ENCODE assay signal across 16 cellular contexts in genomic region chr17:72789711-72790110, GRCh38.
DNase-seq lines count a peak whose midpoint lies in the region; ATAC-seq and TF ChIP-seq lines count a peak whose summit lies in the region.
"Had no signal": no experiment of that assay in that cellular context is flagged by ENCODE, and none has a peak within 500 bp of the region (broad histone marks: within the 10 kb centered on the region; RNA-seq: fewer than 3 reads in every experiment).

No MANE protein-coding gene starts in this region.

- ATAC-seq in GM23338: no peak
- no peak for ATAC-seq in HG02981 (IDR thresholded peaks at IDR 0.05; ENCODE audit: unreplicated experiment)

- peaks cover 16% of the 10 kb centered on the region for H3K36me3 Mint-ChIP-seq in GM23338 (ENCODE audit: low read depth)
- peaks cover 1% of the 10 kb centered on the region for H3K36me3 Mint-ChIP-seq in activated CD4-positive, alpha-beta T cell treated with anti-CD3 and anti-CD28 coated beads, Interleukin-2, amount 10 ng/mL, durations not matched to agents 7 days and 5 days (ENCODE audit: low read depth)

- H3K4me1 Mint-ChIP-seq in GM23338: no peaks in the 10 kb centered on the region
- no peaks in the 10 kb centered on the region for H3K4me1 Mint-ChIP-seq in activated CD4-positive, alpha-beta T cell treated with anti-CD3 and anti-CD28 coated beads, Interleukin-2, amount 10 ng/mL, durations not matched to agents 7 days and 5 days
- H3K4me1 Mint-ChIP-seq: CD4-positive, alpha-beta memory T cell had no signal

- POLR2A ChIA-PET in activated CD4-positive, alpha-beta T cell treated with anti-CD3 and anti-CD28 coated beads, Interleukin-2, amount 10 ng/mL, durations not matched to agents 7 days and 5 days (lab: Charles Lee): no interaction called here

- no peak for TF ChIP-seq CTCF in GM23338 (conservative IDR thresholded peaks at IDR 0.05; ENCODE audit: low read depth in 2 of 2)

- no peaks in the 10 kb centered on the region for H4K20me1 ChIP-seq in GM23338 (replicated peaks; ENCODE audit: insufficient read depth)

- H3K27me3 Mint-ChIP-seq in GM23338 (ENCODE audit: insufficient read depth, low read depth, poor library complexity): peaks cover 5% of the 10 kb centered on the region
- no peaks in the 10 kb centered on the region for H3K27me3 Mint-ChIP-seq in activated CD4-positive, alpha-beta T cell treated with anti-CD3 and anti-CD28 coated beads, Interleukin-2, amount 10 ng/mL, durations not matched to agents 7 days and 5 days
- H3K27me3 Mint-ChIP-seq: CD4-positive, alpha-beta memory T cell had no signal

- H3K4me3 ChIP-seq in GM23338: no peak overlapping the region
- H3K4me3 ChIP-seq: HAP-1 had no signal

- H3K36me3 ChIP-seq in GM23338 (ENCODE audit: insufficient read depth): no peaks in the 10 kb centered on the region
- H3K36me3 ChIP-seq: HAP-1 had no signal

- H3F3A ChIP-seq in GM23338 (replicated peaks; ENCODE audit: low read depth): no peaks in the 10 kb centered on the region

- no peaks in the 10 kb centered on the region for H3K4me1 ChIP-seq in GM23338 (ENCODE audit: insufficient read depth)
- H3K4me1 ChIP-seq: HAP-1 had no signal

- no peak overlapping the region for H2AFZ ChIP-seq in GM23338

- DNase-seq in NCI-H345 (lab: John Stamatoyannopoulos, UW) (peak; percentile 55), NCI-H345 treated with DMSO at 0.1 percent for 48 hours (lab: John Stamatoyannopoulos, UW; ENCODE audit: unreplicated experiment) (no peak), GM23338 (ENCODE audit: low spot score) (no peak), cerebellar cortex (ENCODE audit: low spot score) (peak; percentile 56), medulla oblongata (ENCODE audit: extremely low spot score) (no peak)
- no peak for DNase-seq in activated CD4-positive, alpha-beta T cell treated with anti-CD3 and anti-CD28 coated beads, Interleukin-2, amount 10 ng/mL, durations not matched to agents 7 days and 5 days
- DNase-seq: Calu3; CD4-positive, alpha-beta memory T cell; COR-L47; DMS79; EL; GF-D8; GOT3; HFFc6 had no signal

- no peaks in the 10 kb centered on the region for H3K27me3 ChIP-seq in GM23338 (ENCODE audit: insufficient read depth)

- no peak overlapping the region for H3K4me2 ChIP-seq in GM23338

- peaks cover 33% of the 10 kb centered on the region for H3K9me3 Mint-ChIP-seq in GM23338
- peaks cover 32% of the 10 kb centered on the region for H3K9me3 Mint-ChIP-seq in activated CD4-positive, alpha-beta T cell treated with anti-CD3 and anti-CD28 coated beads, Interleukin-2, amount 10 ng/mL, durations not matched to agents 7 days and 5 days

- H3K4me3 Mint-ChIP-seq in GM23338: no peak overlapping the region
- H3K4me3 Mint-ChIP-seq in activated CD4-positive, alpha-beta T cell treated with anti-CD3 and anti-CD28 coated beads, Interleukin-2, amount 10 ng/mL, durations not matched to agents 7 days and 5 days: no peak overlapping the region
- H3K4me3 Mint-ChIP-seq: CD4-positive, alpha-beta memory T cell; HFFc6 had no signal

- no peaks in the 10 kb centered on the region for H3K79me2 ChIP-seq in GM23338 (replicated peaks; ENCODE audit: insufficient read depth)

- CTCF ChIA-PET in activated CD4-positive, alpha-beta T cell treated with anti-CD3 and anti-CD28 coated beads, Interleukin-2, amount 10 ng/mL, durations not matched to agents 7 days and 5 days (lab: Charles Lee): no interaction called here

- H3K9me2 ChIP-seq in GM23338 (ENCODE audit: insufficient read depth): 0 out of 2 replicates have a peak, but pooled peaks cover 3% of the 10 kb centered on the region

- 0 out of 2 replicates have a peak overlapping the region, but pooled peaks have one; percentile 26 for H3K27ac ChIP-seq in GM23338 (ENCODE audit: low read depth)

- H3K27ac Mint-ChIP-seq in GM23338: no peak overlapping the region
- H3K27ac Mint-ChIP-seq in activated CD4-positive, alpha-beta T cell treated with anti-CD3 and anti-CD28 coated beads, Interleukin-2, amount 10 ng/mL, durations not matched to agents 7 days and 5 days: no peak overlapping the region
- H3K27ac Mint-ChIP-seq: CD4-positive, alpha-beta memory T cell; HFFc6 had no signal

TF ChIP-seq in GM23338, 12 proteins besides CTCF, POLR2A, EP300 and RAD21 (continues in another document):
- no peak for TF ChIP-seq ZNF114 (CRISPR knock-in tag; IDR thresholded peaks at IDR 0.05)
- no peak for TF ChIP-seq EZH2 (IDR thresholded peaks at IDR 0.05; ENCODE audit: low read depth, unreplicated experiment)
- TF ChIP-seq POLR2AphosphoS5 (IDR thresholded peaks at IDR 0.05; ENCODE audit: low read depth): no peak
- TF ChIP-seq CREB1 (CRISPR knock-in tag; IDR thresholded peaks at IDR 0.05; ENCODE audit: low read depth): no peak
- no peak for TF ChIP-seq ZNF331 (CRISPR knock-in tag; IDR thresholded peaks at IDR 0.05; ENCODE audit: low read depth)
- no peak for TF ChIP-seq NANOG (IDR thresholded peaks at IDR 0.05; ENCODE audit: borderline replicate concordance)
- TF ChIP-seq STAT1 (IDR thresholded peaks at IDR 0.05; ENCODE audit: unreplicated experiment): no peak
- TF ChIP-seq EZH2phosphoT487 (IDR thresholded peaks at IDR 0.05; ENCODE audit: unreplicated experiment): no peak
- TF ChIP-seq ETS1 (IDR thresholded peaks at IDR 0.05): no peak
- TF ChIP-seq, protein P1, sequence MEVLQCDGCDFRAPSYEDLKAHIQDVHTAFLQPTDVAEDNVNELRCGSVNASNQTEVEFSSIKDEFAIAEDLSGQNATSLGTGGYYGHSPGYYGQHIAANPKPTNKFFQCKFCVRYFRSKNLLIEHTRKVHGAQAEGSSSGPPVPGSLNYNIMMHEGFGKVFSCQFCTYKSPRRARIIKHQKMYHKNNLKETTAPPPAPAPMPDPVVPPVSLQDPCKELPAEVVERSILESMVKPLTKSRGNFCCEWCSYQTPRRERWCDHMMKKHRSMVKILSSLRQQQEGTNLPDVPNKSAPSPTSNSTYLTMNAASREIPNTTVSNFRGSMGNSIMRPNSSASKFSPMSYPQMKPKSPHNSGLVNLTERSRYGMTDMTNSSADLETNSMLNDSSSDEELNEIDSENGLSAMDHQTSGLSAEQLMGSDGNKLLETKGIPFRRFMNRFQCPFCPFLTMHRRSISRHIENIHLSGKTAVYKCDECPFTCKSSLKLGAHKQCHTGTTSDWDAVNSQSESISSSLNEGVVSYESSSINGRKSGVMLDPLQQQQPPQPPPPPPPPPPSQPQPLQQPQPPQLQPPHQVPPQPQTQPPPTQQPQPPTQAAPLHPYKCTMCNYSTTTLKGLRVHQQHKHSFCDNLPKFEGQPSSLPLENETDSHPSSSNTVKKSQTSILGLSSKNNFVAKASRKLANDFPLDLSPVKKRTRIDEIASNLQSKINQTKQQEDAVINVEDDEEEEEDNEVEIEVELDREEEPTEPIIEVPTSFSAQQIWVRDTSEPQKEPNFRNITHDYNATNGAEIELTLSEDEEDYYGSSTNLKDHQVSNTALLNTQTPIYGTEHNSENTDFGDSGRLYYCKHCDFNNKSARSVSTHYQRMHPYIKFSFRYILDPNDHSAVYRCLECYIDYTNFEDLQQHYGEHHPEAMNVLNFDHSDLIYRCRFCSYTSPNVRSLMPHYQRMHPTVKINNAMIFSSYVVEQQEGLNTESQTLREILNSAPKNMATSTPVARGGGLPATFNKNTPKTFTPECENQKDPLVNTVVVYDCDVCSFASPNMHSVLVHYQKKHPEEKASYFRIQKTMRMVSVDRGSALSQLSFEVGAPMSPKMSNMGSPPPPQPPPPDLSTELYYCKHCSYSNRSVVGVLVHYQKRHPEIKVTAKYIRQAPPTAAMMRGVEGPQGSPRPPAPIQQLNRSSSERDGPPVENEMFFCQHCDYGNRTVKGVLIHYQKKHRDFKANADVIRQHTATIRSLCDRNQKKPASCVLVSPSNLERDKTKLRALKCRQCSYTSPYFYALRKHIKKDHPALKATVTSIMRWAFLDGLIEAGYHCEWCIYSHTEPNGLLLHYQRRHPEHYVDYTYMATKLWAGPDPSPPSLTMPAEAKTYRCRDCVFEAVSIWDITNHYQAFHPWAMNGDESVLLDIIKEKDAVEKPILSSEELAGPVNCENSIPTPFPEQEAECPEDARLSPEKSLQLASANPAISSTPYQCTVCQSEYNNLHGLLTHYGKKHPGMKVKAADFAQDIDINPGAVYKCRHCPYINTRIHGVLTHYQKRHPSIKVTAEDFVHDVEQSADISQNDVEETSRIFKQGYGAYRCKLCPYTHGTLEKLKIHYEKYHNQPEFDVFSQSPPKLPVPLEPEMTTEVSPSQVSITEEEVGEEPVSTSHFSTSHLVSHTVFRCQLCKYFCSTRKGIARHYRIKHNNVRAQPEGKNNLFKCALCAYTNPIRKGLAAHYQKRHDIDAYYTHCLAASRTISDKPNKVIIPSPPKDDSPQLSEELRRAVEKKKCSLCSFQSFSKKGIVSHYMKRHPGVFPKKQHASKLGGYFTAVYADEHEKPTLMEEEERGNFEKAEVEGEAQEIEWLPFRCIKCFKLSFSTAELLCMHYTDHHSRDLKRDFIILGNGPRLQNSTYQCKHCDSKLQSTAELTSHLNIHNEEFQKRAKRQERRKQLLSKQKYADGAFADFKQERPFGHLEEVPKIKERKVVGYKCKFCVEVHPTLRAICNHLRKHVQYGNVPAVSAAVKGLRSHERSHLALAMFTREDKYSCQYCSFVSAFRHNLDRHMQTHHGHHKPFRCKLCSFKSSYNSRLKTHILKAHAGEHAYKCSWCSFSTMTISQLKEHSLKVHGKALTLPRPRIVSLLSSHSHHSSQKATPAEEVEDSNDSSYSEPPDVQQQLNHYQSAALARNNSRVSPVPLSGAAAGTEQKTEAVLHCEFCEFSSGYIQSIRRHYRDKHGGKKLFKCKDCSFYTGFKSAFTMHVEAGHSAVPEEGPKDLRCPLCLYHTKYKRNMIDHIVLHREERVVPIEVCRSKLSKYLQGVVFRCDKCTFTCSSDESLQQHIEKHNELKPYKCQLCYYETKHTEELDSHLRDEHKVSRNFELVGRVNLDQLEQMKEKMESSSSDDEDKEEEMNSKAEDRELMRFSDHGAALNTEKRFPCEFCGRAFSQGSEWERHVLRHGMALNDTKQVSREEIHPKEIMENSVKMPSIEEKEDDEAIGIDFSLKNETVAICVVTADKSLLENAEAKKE (CRISPR knock-in tag; IDR thresholded peaks at IDR 0.05): no peak
- TF ChIP-seq JUNB (IDR thresholded peaks at IDR 0.05; ENCODE audit: unreplicated experiment): no peak

Comparison
In these comparisons a context has a peak if more than half of its experiments do, and no peak if none do; other contexts are left out.
1. DNase-seq: peak in NCI-H345 (single experiment) and cerebellar cortex (single experiment); none in NCI-H345 treated with DMSO at 0.1 percent for 48 hours (single experiment), GM23338 (single experiment), activated CD4-positive, alpha-beta T cell treated with anti-CD3 and anti-CD28 coated beads, Interleukin-2, amount 10 ng/mL, durations not matched to agents 7 days and 5 days (single experiment) and medulla oblongata (single experiment).